14 cellular contexts compared by ENCODE assay signal in genomic region chr18:13261658-13262357, GRCh38. TPM values are rescaled to one million over a fixed set of nuclear protein-coding genes. Genes with fewer than 3 reads are reported as not detected.
A peak's percentile ranks its signal among the peaks of the same experiment; 100 is the strongest.
DNase-seq lines count a peak whose midpoint lies in the region; ATAC-seq and TF ChIP-seq lines count a peak whose summit lies in the region.
"Had no signal": no experiment of that assay in that cellular context is flagged by ENCODE, and none has a peak within 500 bp of the region (broad histone marks: within the 10 kb centered on the region; RNA-seq: fewer than 3 reads in every experiment).

No MANE protein-coding gene starts in this region.

- no peaks in the 10 kb centered on the region for H3K27me3 ChIP-seq in muscle layer of duodenum (ENCODE audit: low read depth, low read length)
- H3K27me3 ChIP-seq in upper lobe of right lung: no peaks in the 10 kb centered on the region
- H3K27me3 ChIP-seq: right atrium auricular region, uterus had no signal

- POLR2A ChIA-PET in activated CD8-positive, alpha-beta T cell treated with anti-CD3 and anti-CD28 coated beads, Interleukin-2, amount 10 ng/mL, durations not matched to agents 7 days and 5 days (lab: Charles Lee): no interaction called here

- no peaks in the 10 kb centered on the region for H3K36me3 ChIP-seq in muscle layer of duodenum (ENCODE audit: control insufficient read depth in 1 of 2, insufficient read depth in 2 of 2, low read length in 2 of 2)
- H3K36me3 ChIP-seq in upper lobe of right lung: no peaks in the 10 kb centered on the region
- H3K36me3 ChIP-seq: right atrium auricular region, uterus had no signal

- intact Hi-C loops in upper lobe of right lung (cut with DNase I): no loop called here

- ATAC-seq in activated naive CD8-positive, alpha-beta T cell treated with anti-CD3 and anti-CD28 coated beads, Interleukin-2, amount 50 U/mL, for 24 hours: no peak
- peak; percentile 15 for ATAC-seq in activated CD8-positive, alpha-beta T cell treated with anti-CD3 and anti-CD28 coated beads, Interleukin-2, amount 10 ng/mL, durations not matched to agents 7 days and 5 days
- ATAC-seq in upper lobe of right lung (peak; percentile 32), HG03159 (IDR thresholded peaks at IDR 0.05; ENCODE audit: unreplicated experiment) (no peak), GM21390 (IDR thresholded peaks at IDR 0.05; ENCODE audit: unreplicated experiment) (no peak)

- no peak overlapping the region for H3K4me3 ChIP-seq in muscle layer of duodenum (ENCODE audit: low read depth in 1 of 2, low read length in 2 of 2)
- H3K4me3 ChIP-seq in upper lobe of right lung: no peak overlapping the region
- H3K4me3 ChIP-seq: right atrium auricular region, uterus had no signal

- peaks cover 50% of the 10 kb centered on the region for H3K4me1 Mint-ChIP-seq in activated naive CD8-positive, alpha-beta T cell (ENCODE audit: low read depth)
- H3K4me1 Mint-ChIP-seq in activated naive CD8-positive, alpha-beta T cell treated with anti-CD3 and anti-CD28 coated beads, Interleukin-2, amount 50 U/mL, for 24 hours: peaks cover 49% of the 10 kb centered on the region
- H3K4me1 Mint-ChIP-seq in activated CD8-positive, alpha-beta T cell treated with anti-CD3 and anti-CD28 coated beads, Interleukin-2, amount 10 ng/mL, durations not matched to agents 7 days and 5 days (ENCODE audit: low read depth): peaks cover 41% of the 10 kb centered on the region

- H3K27ac Mint-ChIP-seq in activated naive CD8-positive, alpha-beta T cell: peak overlapping the region; percentile 84
- H3K27ac Mint-ChIP-seq in activated naive CD8-positive, alpha-beta T cell treated with anti-CD3 and anti-CD28 coated beads, Interleukin-2, amount 50 U/mL, for 24 hours: no peak overlapping the region
- H3K27ac Mint-ChIP-seq in activated CD8-positive, alpha-beta T cell treated with anti-CD3 and anti-CD28 coated beads, Interleukin-2, amount 10 ng/mL, durations not matched to agents 7 days and 5 days: peak overlapping the region; percentile 68

- no peaks in the 10 kb centered on the region for H3K27me3 Mint-ChIP-seq in activated naive CD8-positive, alpha-beta T cell
- H3K27me3 Mint-ChIP-seq in activated naive CD8-positive, alpha-beta T cell treated with anti-CD3 and anti-CD28 coated beads, Interleukin-2, amount 50 U/mL, for 24 hours: peaks cover 1% of the 10 kb centered on the region
- no peaks in the 10 kb centered on the region for H3K27me3 Mint-ChIP-seq in activated CD8-positive, alpha-beta T cell treated with anti-CD3 and anti-CD28 coated beads, Interleukin-2, amount 10 ng/mL, durations not matched to agents 7 days and 5 days (ENCODE audit: low read depth)

- no peaks in the 10 kb centered on the region for H3K9me3 Mint-ChIP-seq in activated naive CD8-positive, alpha-beta T cell (ENCODE audit: low read depth)
- H3K9me3 Mint-ChIP-seq in activated naive CD8-positive, alpha-beta T cell treated with anti-CD3 and anti-CD28 coated beads, Interleukin-2, amount 50 U/mL, for 24 hours: no peaks in the 10 kb centered on the region
- H3K9me3 Mint-ChIP-seq in activated CD8-positive, alpha-beta T cell treated with anti-CD3 and anti-CD28 coated beads, Interleukin-2, amount 10 ng/mL, durations not matched to agents 7 days and 5 days (ENCODE audit: insufficient read depth): no peaks in the 10 kb centered on the region

- no peak for TF ChIP-seq CTCF in upper lobe of right lung (IDR thresholded peaks at IDR 0.05)

- DNase-seq in activated naive CD8-positive, alpha-beta T cell treated with anti-CD3 and anti-CD28 coated beads, Interleukin-2, amount 50 U/mL, for 24 hours: no peak
- DNase-seq in activated CD8-positive, alpha-beta T cell treated with anti-CD3 and anti-CD28 coated beads, Interleukin-2, amount 10 ng/mL, durations not matched to agents 7 days and 5 days: no peak
- peak; percentile 58 for DNase-seq in upper lobe of right lung
- DNase-seq in stimulated activated CD4-positive, alpha-beta T cell treated with anti-CD3 and anti-CD28 coated beads, Interleukin-4, amount 100 ng/mL, for 4 hours: no peak
- DNase-seq: hippocampal formation, KBM-7, NCI-H2107, uterus had no signal

- peak overlapping the region; percentile 75 for H3K4me3 Mint-ChIP-seq in activated naive CD8-positive, alpha-beta T cell
- no peak overlapping the region for H3K4me3 Mint-ChIP-seq in activated naive CD8-positive, alpha-beta T cell treated with anti-CD3 and anti-CD28 coated beads, Interleukin-2, amount 50 U/mL, for 24 hours
- H3K4me3 Mint-ChIP-seq in activated CD8-positive, alpha-beta T cell treated with anti-CD3 and anti-CD28 coated beads, Interleukin-2, amount 10 ng/mL, durations not matched to agents 7 days and 5 days: no peak overlapping the region

- H3K27ac ChIP-seq in muscle layer of duodenum (ENCODE audit: low read length): peak overlapping the region; percentile 5
- no peak overlapping the region for H3K27ac ChIP-seq in upper lobe of right lung

- CTCF ChIA-PET in activated CD8-positive, alpha-beta T cell treated with anti-CD3 and anti-CD28 coated beads, Interleukin-2, amount 10 ng/mL, durations not matched to agents 7 days and 5 days (lab: Charles Lee): interaction anchor here (1.2 kb wide), 1 partner anchor 14 kb away, joined by 3 read pairs; no protein-coding TSS in a partner anchor

- no peaks in the 10 kb centered on the region for H3K9me3 ChIP-seq in muscle layer of duodenum (ENCODE audit: control insufficient read depth in 1 of 2, low read length in 2 of 2)
- no peaks in the 10 kb centered on the region for H3K9me3 ChIP-seq in upper lobe of right lung
- H3K9me3 ChIP-seq: right atrium auricular region, uterus had no signal

- H3K4me1 ChIP-seq in muscle layer of duodenum (ENCODE audit: control insufficient read depth in 1 of 2, insufficient read depth in 2 of 2, low read length in 2 of 2) (peaks cover 21 to 58% of the 10 kb centered on the region in 2 donors), upper lobe of right lung (peaks cover 32% of the 10 kb centered on the region)

- peaks cover 4% of the 10 kb centered on the region for H3K36me3 Mint-ChIP-seq in activated naive CD8-positive, alpha-beta T cell
- no peaks in the 10 kb centered on the region for H3K36me3 Mint-ChIP-seq in activated naive CD8-positive, alpha-beta T cell treated with anti-CD3 and anti-CD28 coated beads, Interleukin-2, amount 50 U/mL, for 24 hours (ENCODE audit: low read depth)
- H3K36me3 Mint-ChIP-seq in activated CD8-positive, alpha-beta T cell treated with anti-CD3 and anti-CD28 coated beads, Interleukin-2, amount 10 ng/mL, durations not matched to agents 7 days and 5 days (ENCODE audit: low read depth): no peaks in the 10 kb centered on the region

RNA-seq across cellular contexts. Expression of gene LDLRAD4, which starts 43.2 kb away (rescaled TPM):
- 10 to 100 TPM; 34.3 to 35.7 TPM for total RNA-seq in activated CD8-positive, alpha-beta T cell treated with anti-CD3 and anti-CD28 coated beads, Interleukin-2, amount 10 ng/mL, durations not matched to agents 7 days and 5 days
- total RNA-seq in upper lobe of right lung: 18.4 TPM
- total RNA-seq: G401 had no signal

Comparison
In these comparisons a context has a peak if more than half of its experiments do, and no peak if none do; other contexts are left out.
1. ATAC-seq: peak in activated CD8-positive, alpha-beta T cell treated with anti-CD3 and anti-CD28 coated beads, Interleukin-2, amount 10 ng/mL, durations not matched to agents 7 days and 5 days (single experiment) and upper lobe of right lung (single experiment); none in activated naive CD8-positive, alpha-beta T cell treated with anti-CD3 and anti-CD28 coated beads, Interleukin-2, amount 50 U/mL, for 24 hours (single experiment), HG03159 (single experiment) and GM21390 (single experiment).